ENCODE assay signal across 8 cellular contexts in genomic region chr6:18260448-18261106, GRCh38. TPM values are rescaled to one million over a fixed set of nuclear protein-coding genes. Genes with fewer than 3 reads are reported as not detected.
A peak's percentile ranks its signal among the peaks of the same experiment; 100 is the strongest.
DNase-seq lines count a peak whose midpoint lies in the region; ATAC-seq lines count a peak whose summit lies in the region.

No MANE protein-coding gene starts in this region.

- peak overlapping the region; percentile 5 for H3K4me3 ChIP-seq in iPS-18a (ENCODE audit: low read length)
- no peak overlapping the region for H3K4me3 ChIP-seq in H7 (ENCODE audit: insufficient read depth, low read depth, low read length)

- H3K4me3 Mint-ChIP-seq in T-helper 17 cell: peak overlapping the region; percentile 71

- peak overlapping the region; percentile 97 for H3K27ac Mint-ChIP-seq in T-helper 17 cell

- H3K27me3 ChIP-seq in iPS-18a (ENCODE audit: control insufficient read depth, insufficient read depth, low read length) (no peaks in the 10 kb centered on the region), H7 (ENCODE audit: control insufficient read depth, insufficient read depth, low read length) (no peaks in the 10 kb centered on the region; the same call in 1 of the 2 replicates)

- H3K4me1 Mint-ChIP-seq in T-helper 17 cell: peaks cover 41% of the 10 kb centered on the region

- peaks cover 25% of the 10 kb centered on the region for H3K4me1 ChIP-seq in iPS-18a (ENCODE audit: control insufficient read depth, low read depth, low read length)

- DNase-seq in GM03348 (ENCODE audit: low spot score) (peak; percentile 19), T-helper 17 cell (no peak), NCI-H446 (lab: John Stamatoyannopoulos, UW) (no peak), hippocampal formation (lab: John Stamatoyannopoulos, UW) (no peak), H7 (no peak)

- no peaks in the 10 kb centered on the region for H3K27me3 Mint-ChIP-seq in T-helper 17 cell

- H3K36me3 Mint-ChIP-seq in T-helper 17 cell (ENCODE audit: low read depth): peaks cover 2% of the 10 kb centered on the region

- ATAC-seq in GM19455 (IDR thresholded peaks at IDR 0.05; ENCODE audit: unreplicated experiment) (peak; percentile 41), HG03442 (IDR thresholded peaks at IDR 0.05; ENCODE audit: unreplicated experiment) (peak; percentile 34), T-helper 17 cell (no peak)

- peaks cover 50% of the 10 kb centered on the region for H3K36me3 ChIP-seq in iPS-18a (ENCODE audit: control insufficient read depth, low read depth, low read length)
- H3K36me3 ChIP-seq in H7 (replicated peaks; ENCODE audit: control insufficient read depth, insufficient read depth, low read length): peaks cover 15% of the 10 kb centered on the region

- H3K9ac ChIP-seq in iPS-18a (ENCODE audit: low read length): no peak overlapping the region

- H3K27ac ChIP-seq in iPS-18a (ENCODE audit: low read length): no peak overlapping the region

- H3K9me3 ChIP-seq in T-helper 17 cell (ENCODE audit: control insufficient read depth, low read length, poor library complexity, severe bottlenecking): no peaks in the 10 kb centered on the region
- no peaks in the 10 kb centered on the region for H3K9me3 ChIP-seq in iPS-18a (ENCODE audit: control insufficient read depth, low read depth, low read length)

RNA-seq across cellular contexts. Expression of gene DEK, which starts 3.8 kb away (rescaled TPM):
- total RNA-seq in T-helper 17 cell: 10 to 100 TPM; 70.5 to 73.1 TPM
- total RNA-seq in H7 (2014; rRNA removed; shearing (Covaris generic)): 156 and 241 TPM in 2 replicates
